In the genomic region with DNA sequence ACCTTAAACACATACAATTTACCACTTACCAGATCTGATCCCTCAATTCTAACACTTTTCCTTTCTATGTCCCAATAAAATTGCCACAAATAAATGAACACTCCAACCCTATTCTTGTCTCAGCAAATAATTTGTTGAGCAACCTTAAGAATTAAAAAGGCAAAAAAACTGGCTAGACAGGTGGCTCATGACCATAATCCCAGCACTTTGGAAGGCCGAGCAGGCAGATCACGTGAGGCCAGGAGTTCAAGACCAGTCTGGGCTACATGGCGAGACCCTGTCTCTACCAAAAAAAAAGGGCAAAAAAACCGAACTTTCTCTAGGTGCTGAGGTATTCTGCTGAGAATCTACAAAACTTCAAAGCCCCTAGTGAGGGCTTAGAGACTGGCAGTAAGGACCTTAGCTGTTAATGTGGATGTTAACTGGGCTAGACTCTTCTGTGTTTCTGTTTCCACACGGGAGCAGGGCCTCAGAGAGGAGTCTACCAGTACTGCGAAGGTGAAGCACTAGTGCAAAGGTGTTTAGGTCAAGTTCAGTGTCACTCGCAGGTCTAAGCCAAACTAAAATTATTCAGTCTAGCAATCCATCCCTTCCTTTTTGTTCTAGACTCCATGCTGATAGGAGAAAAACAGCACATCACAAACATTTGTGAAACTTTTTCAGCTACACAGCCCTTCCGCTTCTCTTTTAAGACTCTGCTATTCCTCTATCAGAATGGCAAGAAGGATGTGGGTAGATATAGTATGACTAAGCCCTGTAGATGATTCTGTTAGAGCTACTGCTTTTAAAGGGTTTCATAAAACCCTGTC, we compare ENCODE assay signal across 1 cellular context.
TF ChIP-seq lines count a peak whose summit lies in the region.

No MANE protein-coding gene starts in this region.

TF ChIP-seq in neural cell, 6 proteins besides CTCF, POLR2A, EP300 and RAD21:
- TF ChIP-seq, protein P1, sequence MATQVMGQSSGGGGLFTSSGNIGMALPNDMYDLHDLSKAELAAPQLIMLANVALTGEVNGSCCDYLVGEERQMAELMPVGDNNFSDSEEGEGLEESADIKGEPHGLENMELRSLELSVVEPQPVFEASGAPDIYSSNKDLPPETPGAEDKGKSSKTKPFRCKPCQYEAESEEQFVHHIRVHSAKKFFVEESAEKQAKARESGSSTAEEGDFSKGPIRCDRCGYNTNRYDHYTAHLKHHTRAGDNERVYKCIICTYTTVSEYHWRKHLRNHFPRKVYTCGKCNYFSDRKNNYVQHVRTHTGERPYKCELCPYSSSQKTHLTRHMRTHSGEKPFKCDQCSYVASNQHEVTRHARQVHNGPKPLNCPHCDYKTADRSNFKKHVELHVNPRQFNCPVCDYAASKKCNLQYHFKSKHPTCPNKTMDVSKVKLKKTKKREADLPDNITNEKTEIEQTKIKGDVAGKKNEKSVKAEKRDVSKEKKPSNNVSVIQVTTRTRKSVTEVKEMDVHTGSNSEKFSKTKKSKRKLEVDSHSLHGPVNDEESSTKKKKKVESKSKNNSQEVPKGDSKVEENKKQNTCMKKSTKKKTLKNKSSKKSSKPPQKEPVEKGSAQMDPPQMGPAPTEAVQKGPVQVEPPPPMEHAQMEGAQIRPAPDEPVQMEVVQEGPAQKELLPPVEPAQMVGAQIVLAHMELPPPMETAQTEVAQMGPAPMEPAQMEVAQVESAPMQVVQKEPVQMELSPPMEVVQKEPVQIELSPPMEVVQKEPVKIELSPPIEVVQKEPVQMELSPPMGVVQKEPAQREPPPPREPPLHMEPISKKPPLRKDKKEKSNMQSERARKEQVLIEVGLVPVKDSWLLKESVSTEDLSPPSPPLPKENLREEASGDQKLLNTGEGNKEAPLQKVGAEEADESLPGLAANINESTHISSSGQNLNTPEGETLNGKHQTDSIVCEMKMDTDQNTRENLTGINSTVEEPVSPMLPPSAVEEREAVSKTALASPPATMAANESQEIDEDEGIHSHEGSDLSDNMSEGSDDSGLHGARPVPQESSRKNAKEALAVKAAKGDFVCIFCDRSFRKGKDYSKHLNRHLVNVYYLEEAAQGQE (IDR thresholded peaks at IDR 0.05; ENCODE audit: borderline replicate concordance) = no peak
- TF ChIP-seq TAF1 (IDR thresholded peaks at IDR 0.05; ENCODE audit: low read depth) (no peak), MXI1 (conservative IDR thresholded peaks at IDR 0.05; ENCODE audit: poor library complexity, severe bottlenecking) (no peak), SMC3 (conservative IDR thresholded peaks at IDR 0.05; ENCODE audit: poor library complexity) (no peak), POLR2AphosphoS5 (IDR thresholded peaks at IDR 0.05) (no peak), EZH2 (IDR thresholded peaks at IDR 0.05; ENCODE audit: borderline replicate concordance, insufficient read depth, low read length, poor library complexity, severe bottlenecking) (no peak)
TF ChIP-seq in neural cell: peak in this region for 0.
